Comparison of ENCODE assay signal across 1 cellular context in the genomic region with DNA sequence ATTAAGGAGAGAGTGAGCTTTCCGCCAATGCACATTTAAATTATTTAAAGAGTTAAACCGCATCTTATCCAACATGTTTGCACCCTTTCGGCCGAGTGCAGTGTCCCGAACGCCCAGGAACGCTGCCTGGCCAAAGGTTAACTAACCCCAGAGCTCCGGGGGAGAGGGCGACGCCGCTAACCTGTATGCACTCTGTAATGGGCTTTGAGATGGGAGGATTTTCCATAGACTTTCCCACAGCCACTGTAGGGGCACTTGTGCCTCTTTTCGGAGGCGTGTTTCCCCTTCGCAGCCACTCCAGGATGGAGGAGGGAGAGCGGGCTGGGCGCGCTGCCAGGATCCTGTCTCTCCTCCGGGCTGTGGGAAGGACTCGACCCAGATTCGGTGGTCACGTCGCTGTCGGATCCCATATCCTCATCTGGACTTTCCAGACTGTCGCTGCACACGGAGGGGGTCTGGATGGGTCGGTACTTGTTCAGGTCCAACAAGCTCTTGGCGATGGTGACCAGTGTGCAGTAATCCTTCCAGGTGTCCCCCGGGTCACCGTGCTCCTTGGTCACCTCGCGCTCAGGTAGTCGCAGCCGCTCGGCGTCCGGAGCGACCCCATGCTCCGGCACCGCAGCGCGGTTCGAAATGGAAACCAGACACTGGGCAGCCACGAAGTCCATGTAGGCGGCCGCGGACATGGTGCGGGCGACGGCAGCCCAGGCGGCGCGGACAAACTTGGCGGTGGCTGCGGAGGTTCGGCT.
TF ChIP-seq lines count a peak whose summit lies in the region.

No MANE protein-coding gene starts in this region.

TF ChIP-seq in HepG2, 621 proteins besides CTCF, POLR2A, EP300 and RAD21 (continued from another document and continues in another):
- TF ChIP-seq, protein P1, sequence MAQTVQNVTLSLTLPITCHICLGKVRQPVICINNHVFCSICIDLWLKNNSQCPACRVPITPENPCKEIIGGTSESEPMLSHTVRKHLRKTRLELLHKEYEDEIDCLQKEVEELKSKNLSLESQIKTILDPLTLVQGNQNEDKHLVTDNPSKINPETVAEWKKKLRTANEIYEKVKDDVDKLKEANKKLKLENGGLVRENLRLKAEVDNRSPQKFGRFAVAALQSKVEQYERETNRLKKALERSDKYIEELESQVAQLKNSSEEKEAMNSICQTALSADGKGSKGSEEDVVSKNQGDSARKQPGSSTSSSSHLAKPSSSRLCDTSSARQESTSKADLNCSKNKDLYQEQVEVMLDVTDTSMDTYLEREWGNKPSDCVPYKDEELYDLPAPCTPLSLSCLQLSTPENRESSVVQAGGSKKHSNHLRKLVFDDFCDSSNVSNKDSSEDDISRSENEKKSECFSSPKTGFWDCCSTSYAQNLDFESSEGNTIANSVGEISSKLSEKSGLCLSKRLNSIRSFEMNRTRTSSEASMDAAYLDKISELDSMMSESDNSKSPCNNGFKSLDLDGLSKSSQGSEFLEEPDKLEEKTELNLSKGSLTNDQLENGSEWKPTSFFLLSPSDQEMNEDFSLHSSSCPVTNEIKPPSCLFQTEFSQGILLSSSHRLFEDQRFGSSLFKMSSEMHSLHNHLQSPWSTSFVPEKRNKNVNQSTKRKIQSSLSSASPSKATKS (CRISPR knock-in tag; IDR thresholded peaks at IDR 0.05) = no peak
- TF ChIP-seq, protein P2, sequence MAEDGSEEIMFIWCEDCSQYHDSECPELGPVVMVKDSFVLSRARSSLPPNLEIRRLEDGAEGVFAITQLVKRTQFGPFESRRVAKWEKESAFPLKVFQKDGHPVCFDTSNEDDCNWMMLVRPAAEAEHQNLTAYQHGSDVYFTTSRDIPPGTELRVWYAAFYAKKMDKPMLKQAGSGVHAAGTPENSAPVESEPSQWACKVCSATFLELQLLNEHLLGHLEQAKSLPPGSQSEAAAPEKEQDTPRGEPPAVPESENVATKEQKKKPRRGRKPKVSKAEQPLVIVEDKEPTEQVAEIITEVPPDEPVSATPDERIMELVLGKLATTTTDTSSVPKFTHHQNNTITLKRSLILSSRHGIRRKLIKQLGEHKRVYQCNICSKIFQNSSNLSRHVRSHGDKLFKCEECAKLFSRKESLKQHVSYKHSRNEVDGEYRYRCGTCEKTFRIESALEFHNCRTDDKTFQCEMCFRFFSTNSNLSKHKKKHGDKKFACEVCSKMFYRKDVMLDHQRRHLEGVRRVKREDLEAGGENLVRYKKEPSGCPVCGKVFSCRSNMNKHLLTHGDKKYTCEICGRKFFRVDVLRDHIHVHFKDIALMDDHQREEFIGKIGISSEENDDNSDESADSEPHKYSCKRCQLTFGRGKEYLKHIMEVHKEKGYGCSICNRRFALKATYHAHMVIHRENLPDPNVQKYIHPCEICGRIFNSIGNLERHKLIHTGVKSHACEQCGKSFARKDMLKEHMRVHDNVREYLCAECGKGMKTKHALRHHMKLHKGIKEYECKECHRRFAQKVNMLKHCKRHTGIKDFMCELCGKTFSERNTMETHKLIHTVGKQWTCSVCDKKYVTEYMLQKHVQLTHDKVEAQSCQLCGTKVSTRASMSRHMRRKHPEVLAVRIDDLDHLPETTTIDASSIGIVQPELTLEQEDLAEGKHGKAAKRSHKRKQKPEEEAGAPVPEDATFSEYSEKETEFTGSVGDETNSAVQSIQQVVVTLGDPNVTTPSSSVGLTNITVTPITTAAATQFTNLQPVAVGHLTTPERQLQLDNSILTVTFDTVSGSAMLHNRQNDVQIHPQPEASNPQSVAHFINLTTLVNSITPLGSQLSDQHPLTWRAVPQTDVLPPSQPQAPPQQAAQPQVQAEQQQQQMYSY (CRISPR knock-in tag; IDR thresholded peaks at IDR 0.05) = no peak
- no peak for TF ChIP-seq ZFP37 (CRISPR knock-in tag; IDR thresholded peaks at IDR 0.05; ENCODE audit: borderline replicate concordance)
- TF ChIP-seq ZBTB42 (CRISPR knock-in tag; IDR thresholded peaks at IDR 0.05) = no peak
- TF ChIP-seq, protein P3, sequence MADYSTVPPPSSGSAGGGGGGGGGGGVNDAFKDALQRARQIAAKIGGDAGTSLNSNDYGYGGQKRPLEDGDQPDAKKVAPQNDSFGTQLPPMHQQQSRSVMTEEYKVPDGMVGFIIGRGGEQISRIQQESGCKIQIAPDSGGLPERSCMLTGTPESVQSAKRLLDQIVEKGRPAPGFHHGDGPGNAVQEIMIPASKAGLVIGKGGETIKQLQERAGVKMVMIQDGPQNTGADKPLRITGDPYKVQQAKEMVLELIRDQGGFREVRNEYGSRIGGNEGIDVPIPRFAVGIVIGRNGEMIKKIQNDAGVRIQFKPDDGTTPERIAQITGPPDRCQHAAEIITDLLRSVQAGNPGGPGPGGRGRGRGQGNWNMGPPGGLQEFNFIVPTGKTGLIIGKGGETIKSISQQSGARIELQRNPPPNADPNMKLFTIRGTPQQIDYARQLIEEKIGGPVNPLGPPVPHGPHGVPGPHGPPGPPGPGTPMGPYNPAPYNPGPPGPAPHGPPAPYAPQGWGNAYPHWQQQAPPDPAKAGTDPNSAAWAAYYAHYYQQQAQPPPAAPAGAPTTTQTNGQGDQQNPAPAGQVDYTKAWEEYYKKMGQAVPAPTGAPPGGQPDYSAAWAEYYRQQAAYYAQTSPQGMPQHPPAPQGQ (CRISPR knock-in tag; IDR thresholded peaks at IDR 0.05; ENCODE audit: borderline replicate concordance) = no peak
- peak; percentile 38; the same call in 1 of the 2 replicates for TF ChIP-seq POLR2G (IDR thresholded peaks at IDR 0.05; ENCODE audit: low read depth, low read length)
- no peak for TF ChIP-seq ZFP36 (IDR thresholded peaks at IDR 0.05; ENCODE audit: borderline replicate concordance, low read depth, low read length, partially characterized antibody)
- 0 out of 2 replicates have a peak, but pooled peaks have one; percentile 8 for TF ChIP-seq ELF3 (CRISPR knock-in tag; IDR thresholded peaks at IDR 0.05)
- TF ChIP-seq PAX8 (CRISPR knock-in tag; IDR thresholded peaks at IDR 0.05; ENCODE audit: borderline replicate concordance) = no peak; the same call in 1 of the 2 replicates
- no peak for TF ChIP-seq ZNF572 (CRISPR knock-in tag; IDR thresholded peaks at IDR 0.05)
- no peak for TF ChIP-seq AHR (CRISPR knock-in tag; IDR thresholded peaks at IDR 0.05)
- no peak for TF ChIP-seq ZNF383 (CRISPR knock-in tag; IDR thresholded peaks at IDR 0.05; ENCODE audit: borderline replicate concordance)
- 0 out of 2 replicates have a peak, but pooled peaks have one; percentile 40 for TF ChIP-seq ZNF235 (CRISPR knock-in tag; IDR thresholded peaks at IDR 0.05; ENCODE audit: borderline replicate concordance)
- TF ChIP-seq, protein P4, sequence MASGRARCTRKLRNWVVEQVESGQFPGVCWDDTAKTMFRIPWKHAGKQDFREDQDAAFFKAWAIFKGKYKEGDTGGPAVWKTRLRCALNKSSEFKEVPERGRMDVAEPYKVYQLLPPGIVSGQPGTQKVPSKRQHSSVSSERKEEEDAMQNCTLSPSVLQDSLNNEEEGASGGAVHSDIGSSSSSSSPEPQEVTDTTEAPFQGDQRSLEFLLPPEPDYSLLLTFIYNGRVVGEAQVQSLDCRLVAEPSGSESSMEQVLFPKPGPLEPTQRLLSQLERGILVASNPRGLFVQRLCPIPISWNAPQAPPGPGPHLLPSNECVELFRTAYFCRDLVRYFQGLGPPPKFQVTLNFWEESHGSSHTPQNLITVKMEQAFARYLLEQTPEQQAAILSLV (CRISPR knock-in tag; IDR thresholded peaks at IDR 0.05; ENCODE audit: borderline replicate concordance) = no peak
- no peak for TF ChIP-seq EEA1 (CRISPR knock-in tag; IDR thresholded peaks at IDR 0.05; ENCODE audit: borderline replicate concordance)
- TF ChIP-seq JUND (CRISPR knock-in tag; IDR thresholded peaks at IDR 0.05) = no peak
- no peak for TF ChIP-seq TBL1XR1 (IDR thresholded peaks at IDR 0.05; ENCODE audit: borderline replicate concordance, low read length, partially characterized antibody)
- no peak for TF ChIP-seq THAP11 (CRISPR knock-in tag; IDR thresholded peaks at IDR 0.05)
- TF ChIP-seq ZBTB7B (CRISPR knock-in tag; IDR thresholded peaks at IDR 0.05) = peak; percentile 21; the same call in 1 of the 2 replicates
- no peak for TF ChIP-seq CBX5 (CRISPR knock-in tag; IDR thresholded peaks at IDR 0.05; ENCODE audit: borderline replicate concordance)
- no peak for TF ChIP-seq ZNF329 (CRISPR knock-in tag; IDR thresholded peaks at IDR 0.05; ENCODE audit: low read depth)
- TF ChIP-seq SMYD3 (CRISPR knock-in tag; IDR thresholded peaks at IDR 0.05) = no peak
- TF ChIP-seq SNRNP70 (IDR thresholded peaks at IDR 0.05; ENCODE audit: low read depth, low read length) = no peak
- no peak for TF ChIP-seq MED8 (CRISPR knock-in tag; IDR thresholded peaks at IDR 0.05; ENCODE audit: insufficient replicate concordance)
- TF ChIP-seq, protein P5, sequence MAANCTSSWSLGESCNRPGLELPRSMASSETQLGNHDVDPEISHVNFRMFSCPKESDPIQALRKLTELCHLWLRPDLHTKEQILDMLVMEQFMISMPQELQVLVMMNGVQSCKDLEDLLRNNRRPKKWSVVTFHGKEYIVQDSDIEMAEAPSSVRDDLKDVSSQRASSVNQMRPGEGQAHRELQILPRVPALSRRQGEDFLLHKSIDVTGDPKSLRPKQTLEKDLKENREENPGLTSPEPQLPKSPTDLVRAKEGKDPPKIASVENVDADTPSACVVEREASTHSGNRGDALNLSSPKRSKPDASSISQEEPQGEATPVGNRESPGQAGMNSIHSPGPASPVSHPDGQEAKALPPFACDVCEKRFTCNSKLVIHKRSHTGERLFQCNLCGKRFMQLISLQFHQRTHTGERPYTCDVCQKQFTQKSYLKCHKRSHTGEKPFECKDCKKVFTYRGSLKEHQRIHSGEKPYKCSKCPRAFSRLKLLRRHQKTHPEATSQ (CRISPR knock-in tag; IDR thresholded peaks at IDR 0.05; ENCODE audit: borderline replicate concordance) = no peak
- no peak for TF ChIP-seq RBAK (CRISPR knock-in tag; IDR thresholded peaks at IDR 0.05)
- no peak for TF ChIP-seq ARNT2 (CRISPR knock-in tag; IDR thresholded peaks at IDR 0.05; ENCODE audit: low read depth)
- TF ChIP-seq NRL (CRISPR knock-in tag; IDR thresholded peaks at IDR 0.05; ENCODE audit: borderline replicate concordance) = 0 out of 2 replicates have a peak, but pooled peaks have one; percentile 33
- TF ChIP-seq RORA (CRISPR knock-in tag; IDR thresholded peaks at IDR 0.05) = no peak
- no peak for TF ChIP-seq ZBTB8A (CRISPR knock-in tag; IDR thresholded peaks at IDR 0.05; ENCODE audit: borderline replicate concordance, low read depth)
- no peak for TF ChIP-seq SP2 (CRISPR knock-in tag; IDR thresholded peaks at IDR 0.05)
- TF ChIP-seq ZFX (CRISPR knock-in tag; IDR thresholded peaks at IDR 0.05; ENCODE audit: low read depth) = peak; percentile 26; the same call in 1 of the 2 replicates
- no peak for TF ChIP-seq SOX5 (CRISPR knock-in tag; IDR thresholded peaks at IDR 0.05; ENCODE audit: borderline replicate concordance)
- TF ChIP-seq, protein P6, sequence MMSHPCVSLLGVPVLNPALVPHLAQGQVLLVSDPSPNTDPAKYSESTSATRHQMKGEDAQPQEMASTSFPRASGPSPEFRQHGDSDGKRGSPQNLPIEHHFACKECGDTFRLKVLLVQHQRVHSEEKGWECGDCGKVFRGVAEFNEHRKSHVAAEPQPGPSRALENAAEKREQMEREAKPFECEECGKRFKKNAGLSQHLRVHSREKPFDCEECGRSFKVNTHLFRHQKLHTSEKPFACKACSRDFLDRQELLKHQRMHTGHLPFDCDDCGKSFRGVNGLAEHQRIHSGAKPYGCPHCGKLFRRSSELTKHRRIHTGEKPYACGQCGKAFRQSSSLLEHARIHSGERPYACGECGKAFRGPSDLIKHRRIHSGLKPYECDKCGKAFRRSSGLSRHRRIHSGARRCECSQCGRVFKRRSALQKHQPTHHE (CRISPR knock-in tag; IDR thresholded peaks at IDR 0.05; ENCODE audit: borderline replicate concordance) = no peak
- TF ChIP-seq, protein P7, sequence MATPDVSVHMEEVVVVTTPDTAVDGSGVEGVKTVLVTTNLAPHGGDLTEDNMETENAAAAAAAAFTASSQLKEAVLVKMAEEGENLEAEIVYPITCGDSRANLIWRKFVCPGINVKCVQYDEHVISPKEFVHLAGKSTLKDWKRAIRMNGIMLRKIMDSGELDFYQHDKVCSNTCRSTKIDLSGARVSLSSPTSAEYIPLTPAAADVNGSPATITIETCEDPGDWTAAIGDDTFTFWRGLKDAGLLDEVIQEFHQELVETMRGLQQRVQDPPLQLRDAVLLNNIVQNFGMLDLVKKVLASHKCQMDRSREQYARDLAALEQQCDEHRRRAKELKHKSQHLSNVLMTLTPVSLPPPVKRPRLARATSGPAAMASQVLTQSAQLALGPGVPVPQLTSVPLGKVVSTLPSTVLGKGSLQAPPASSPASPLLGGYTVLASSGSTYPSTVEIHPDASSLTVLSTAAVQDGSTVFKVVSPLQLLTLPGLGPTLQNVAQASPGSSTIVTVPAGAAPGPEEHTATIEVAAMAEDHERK (CRISPR knock-in tag; IDR thresholded peaks at IDR 0.05; ENCODE audit: low read depth) = no peak
- peak; percentile 1 for TF ChIP-seq TEAD3 (CRISPR knock-in tag; optimal IDR thresholded peaks at IDR 0.05; ENCODE audit: borderline replicate concordance)
- TF ChIP-seq, protein P8, sequence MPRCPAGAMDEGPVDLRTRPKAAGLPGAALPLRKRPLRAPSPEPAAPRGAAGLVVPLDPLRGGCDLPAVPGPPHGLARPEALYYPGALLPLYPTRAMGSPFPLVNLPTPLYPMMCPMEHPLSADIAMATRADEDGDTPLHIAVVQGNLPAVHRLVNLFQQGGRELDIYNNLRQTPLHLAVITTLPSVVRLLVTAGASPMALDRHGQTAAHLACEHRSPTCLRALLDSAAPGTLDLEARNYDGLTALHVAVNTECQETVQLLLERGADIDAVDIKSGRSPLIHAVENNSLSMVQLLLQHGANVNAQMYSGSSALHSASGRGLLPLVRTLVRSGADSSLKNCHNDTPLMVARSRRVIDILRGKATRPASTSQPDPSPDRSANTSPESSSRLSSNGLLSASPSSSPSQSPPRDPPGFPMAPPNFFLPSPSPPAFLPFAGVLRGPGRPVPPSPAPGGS (CRISPR knock-in tag; IDR thresholded peaks at IDR 0.05) = no peak
- TF ChIP-seq PHF21A (CRISPR knock-in tag; IDR thresholded peaks at IDR 0.05) = no peak
- no peak for TF ChIP-seq ZNF251 (CRISPR knock-in tag; IDR thresholded peaks at IDR 0.05)
- no peak for TF ChIP-seq CBX2 (IDR thresholded peaks at IDR 0.05; ENCODE audit: low read depth, low read length)
- TF ChIP-seq CBX2 (CRISPR knock-in tag; IDR thresholded peaks at IDR 0.05; ENCODE audit: low read depth) = no peak
- TF ChIP-seq HOXA3 (CRISPR knock-in tag; IDR thresholded peaks at IDR 0.05) = no peak
- TF ChIP-seq RFXANK (CRISPR knock-in tag; IDR thresholded peaks at IDR 0.05) = no peak
- TF ChIP-seq CHD4 (IDR thresholded peaks at IDR 0.05; ENCODE audit: borderline replicate concordance, low read length) = no peak
- TF ChIP-seq, protein P9, sequence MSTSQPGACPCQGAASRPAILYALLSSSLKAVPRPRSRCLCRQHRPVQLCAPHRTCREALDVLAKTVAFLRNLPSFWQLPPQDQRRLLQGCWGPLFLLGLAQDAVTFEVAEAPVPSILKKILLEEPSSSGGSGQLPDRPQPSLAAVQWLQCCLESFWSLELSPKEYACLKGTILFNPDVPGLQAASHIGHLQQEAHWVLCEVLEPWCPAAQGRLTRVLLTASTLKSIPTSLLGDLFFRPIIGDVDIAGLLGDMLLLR (CRISPR knock-in tag; IDR thresholded peaks at IDR 0.05) = no peak
- TF ChIP-seq SAFB2 (CRISPR knock-in tag; IDR thresholded peaks at IDR 0.05; ENCODE audit: borderline replicate concordance, low read depth) = no peak
- TF ChIP-seq, protein P10, sequence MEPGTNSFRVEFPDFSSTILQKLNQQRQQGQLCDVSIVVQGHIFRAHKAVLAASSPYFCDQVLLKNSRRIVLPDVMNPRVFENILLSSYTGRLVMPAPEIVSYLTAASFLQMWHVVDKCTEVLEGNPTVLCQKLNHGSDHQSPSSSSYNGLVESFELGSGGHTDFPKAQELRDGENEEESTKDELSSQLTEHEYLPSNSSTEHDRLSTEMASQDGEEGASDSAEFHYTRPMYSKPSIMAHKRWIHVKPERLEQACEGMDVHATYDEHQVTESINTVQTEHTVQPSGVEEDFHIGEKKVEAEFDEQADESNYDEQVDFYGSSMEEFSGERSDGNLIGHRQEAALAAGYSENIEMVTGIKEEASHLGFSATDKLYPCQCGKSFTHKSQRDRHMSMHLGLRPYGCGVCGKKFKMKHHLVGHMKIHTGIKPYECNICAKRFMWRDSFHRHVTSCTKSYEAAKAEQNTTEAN (CRISPR knock-in tag; conservative IDR thresholded peaks at IDR 0.05) = 0 out of 2 replicates have a peak, but pooled peaks have one; percentile 9
